1 cellular context compared by ENCODE assay signal in genomic region chr1:161020573-161021167, GRCh38.
TF ChIP-seq lines count a peak whose summit lies in the region.

Gene F11R (minus strand): TSS chr1:161021152. CDS start chr1:161021073, 79 bp downstream.

TF ChIP-seq in HepG2, 621 proteins besides CTCF, POLR2A, EP300 and RAD21 (continued from another document and continues in another):
- TF ChIP-seq ZBTB40 (IDR thresholded peaks at IDR 0.05): no peak
- TF ChIP-seq ZBTB40 (CRISPR knock-in tag; IDR thresholded peaks at IDR 0.05): 0 out of 2 replicates have a peak, but pooled peaks have one; percentile 26
- no peak for TF ChIP-seq YY1 (IDR thresholded peaks at IDR 0.05; ENCODE audit: insufficient read depth, insufficient replicate concordance, low read depth, low read length)
- no peak for TF ChIP-seq ELF1 (CRISPR knock-in tag; IDR thresholded peaks at IDR 0.05)
- TF ChIP-seq YEATS2 (CRISPR knock-in tag; IDR thresholded peaks at IDR 0.05; ENCODE audit: borderline replicate concordance): no peak
- TF ChIP-seq ZIK1 (CRISPR knock-in tag; IDR thresholded peaks at IDR 0.05; ENCODE audit: borderline replicate concordance, low read depth): no peak
- no peak for TF ChIP-seq RFX5 (IDR thresholded peaks at IDR 0.05; ENCODE audit: low read depth, low read length)
- TF ChIP-seq PRDM10 (CRISPR knock-in tag; IDR thresholded peaks at IDR 0.05; ENCODE audit: low read depth): no peak
- TF ChIP-seq KMT2B (CRISPR knock-in tag; IDR thresholded peaks at IDR 0.05): peak; percentile 35; the same call in 1 of the 2 replicates
- TF ChIP-seq ZNF781 (CRISPR knock-in tag; IDR thresholded peaks at IDR 0.05; ENCODE audit: borderline replicate concordance, not compliant biosample characterization): no peak
- peak; percentile 88; the same call in 1 of the 2 replicates for TF ChIP-seq ZNF367 (CRISPR knock-in tag; IDR thresholded peaks at IDR 0.05; ENCODE audit: borderline replicate concordance)
- no peak for TF ChIP-seq ZNF674 (CRISPR knock-in tag; IDR thresholded peaks at IDR 0.05; ENCODE audit: low read depth)
- no peak for TF ChIP-seq JDP2 (CRISPR knock-in tag; IDR thresholded peaks at IDR 0.05; ENCODE audit: borderline replicate concordance)
- no peak for TF ChIP-seq SATB2 (CRISPR knock-in tag; IDR thresholded peaks at IDR 0.05)
- TF ChIP-seq ZNF790 (CRISPR knock-in tag; IDR thresholded peaks at IDR 0.05; ENCODE audit: borderline replicate concordance): no peak
- peak; percentile 32; the same call in 1 of the 2 replicates for TF ChIP-seq NFAT5 (CRISPR knock-in tag; IDR thresholded peaks at IDR 0.05)
- no peak for TF ChIP-seq GATAD1 (CRISPR knock-in tag; IDR thresholded peaks at IDR 0.05)
- no peak for TF ChIP-seq EHMT2 (IDR thresholded peaks at IDR 0.05; ENCODE audit: borderline replicate concordance, low read depth, low read length)
- TF ChIP-seq TBX2 (CRISPR knock-in tag; IDR thresholded peaks at IDR 0.05; ENCODE audit: borderline replicate concordance): peak; percentile 56; the same call in 1 of the 2 replicates
- TF ChIP-seq MEIS1 (CRISPR knock-in tag; IDR thresholded peaks at IDR 0.05; ENCODE audit: borderline replicate concordance): no peak
- no peak for TF ChIP-seq ZMAT5 (CRISPR knock-in tag; IDR thresholded peaks at IDR 0.05; ENCODE audit: borderline replicate concordance, low read depth)
- TF ChIP-seq IRF9 (CRISPR knock-in tag; IDR thresholded peaks at IDR 0.05; ENCODE audit: borderline replicate concordance): peak; percentile 23; the same call in 1 of the 2 replicates
- TF ChIP-seq ZNF326 (CRISPR knock-in tag; IDR thresholded peaks at IDR 0.05; ENCODE audit: borderline replicate concordance): no peak
- no peak for TF ChIP-seq KLF15 (CRISPR knock-in tag; IDR thresholded peaks at IDR 0.05; ENCODE audit: borderline replicate concordance)
- no peak for TF ChIP-seq AKNA (CRISPR knock-in tag; IDR thresholded peaks at IDR 0.05; ENCODE audit: borderline replicate concordance)
- TF ChIP-seq ZBTB7A (CRISPR knock-in tag; IDR thresholded peaks at IDR 0.05): no peak
- no peak for TF ChIP-seq FOXO4 (CRISPR knock-in tag; conservative IDR thresholded peaks at IDR 0.05)
